21 cellular contexts compared by ENCODE assay signal in the genomic region with DNA sequence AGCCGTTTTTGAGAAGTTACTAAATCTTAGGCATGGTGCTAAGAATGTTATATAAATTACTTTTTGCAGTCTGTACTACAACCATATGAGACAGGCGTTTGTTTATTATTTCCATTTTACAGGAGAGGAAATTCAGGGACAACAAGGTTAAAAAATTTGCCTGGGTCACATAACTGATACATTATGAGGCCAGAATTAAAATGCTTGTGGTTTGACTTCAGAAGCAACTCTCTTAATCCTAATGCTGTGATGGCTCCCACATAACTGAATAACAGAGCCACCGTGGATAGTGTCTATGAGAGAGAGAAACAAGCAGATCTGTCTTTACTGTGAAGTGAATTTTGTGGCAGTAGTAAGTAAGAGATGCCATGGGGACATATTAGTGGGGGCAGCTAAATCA.
A peak's percentile ranks its signal among the peaks of the same experiment; 100 is the strongest.
DNase-seq lines count a peak whose midpoint lies in the region; ATAC-seq, FAIRE-seq and TF ChIP-seq lines count a peak whose summit lies in the region.
"Had no signal": no experiment of that assay in that cellular context is flagged by ENCODE, and none has a peak within 500 bp of the region (broad histone marks: within the 10 kb centered on the region; RNA-seq: fewer than 3 reads in every experiment).

No MANE protein-coding gene starts in this region.

- H2AFZ ChIP-seq in DND-41 (ENCODE audit: low read depth, low read length): peak overlapping the region; percentile 23; the same call in 1 of the 2 replicates
- no peak overlapping the region for H2AFZ ChIP-seq in IMR-90 (replicated peaks; ENCODE audit: low read length, poor library complexity)
- H2AFZ ChIP-seq in K562 (ENCODE audit: low read depth, low read length): peak overlapping the region; percentile 34; the same call in 1 of the 2 replicates
- peak overlapping the region; percentile 60 for H2AFZ ChIP-seq in osteoblast (ENCODE audit: low read length)

- CTCF ChIA-PET in IMR-90 (lab: Yijun Ruan, JAX): no interaction called here
- CTCF ChIA-PET in K562 (lab: Yijun Ruan, JAX; ENCODE audit: low intra/inter-chr PET ratio): no interaction called here

- no peak overlapping the region; the same call in 1 of the 2 replicates for H2BK120ac ChIP-seq in IMR-90 (ENCODE audit: low read depth, low read length)

- H3K4me3 ChIP-seq in DND-41 (ENCODE audit: low read depth in 1 of 2, low read length in 2 of 2): no peak overlapping the region
- H3K4me3 ChIP-seq in IMR-90 (ENCODE audit: insufficient read depth, low read depth, low read length): no peak overlapping the region
- H3K4me3 ChIP-seq in K562: no peak overlapping the region
- H3K4me3 ChIP-seq in osteoblast (ENCODE audit: insufficient read depth, low read length): no peak overlapping the region
- H3K4me3 ChIP-seq in SJCRH30: no peak overlapping the region
- H3K4me3 ChIP-seq: SK-N-MC had no signal

- H3K79me2 ChIP-seq in DND-41 (ENCODE audit: insufficient read depth, low read length): no peaks in the 10 kb centered on the region
- H3K79me2 ChIP-seq in K562 (ENCODE audit: control insufficient read depth, insufficient read depth, low read length): peaks cover 99% of the 10 kb centered on the region
- H3K79me2 ChIP-seq in osteoblast (ENCODE audit: insufficient read depth, low read length): no peaks in the 10 kb centered on the region

- no peaks in the 10 kb centered on the region for H3K9me1 ChIP-seq in IMR-90 (ENCODE audit: insufficient read depth, low read length)
- no peaks in the 10 kb centered on the region for H3K9me1 ChIP-seq in K562 (ENCODE audit: control insufficient read depth, insufficient read depth, low read length)

- no peak overlapping the region for H3K23ac ChIP-seq in IMR-90 (ENCODE audit: low read depth, low read length)

- peak overlapping the region; percentile 21; the same call in 1 of the 2 replicates for H2BK20ac ChIP-seq in IMR-90 (ENCODE audit: low read depth, low read length)

- peak overlapping the region; percentile 13; the same call in 1 of the 2 replicates for H4K91ac ChIP-seq in IMR-90 (ENCODE audit: insufficient read depth, low read depth, low read length)

- no peak overlapping the region for H2AK9ac ChIP-seq in IMR-90 (replicated peaks; ENCODE audit: low read depth, low read length, poor library complexity)

- no peaks in the 10 kb centered on the region for H3K79me1 ChIP-seq in IMR-90 (ENCODE audit: low read depth in 1 of 2, low read length in 2 of 2)

- H4K20me1 ChIP-seq in DND-41 (ENCODE audit: insufficient read depth, low read length) (no peaks in the 10 kb centered on the region), IMR-90 (ENCODE audit: insufficient read depth, low read length) (no peaks in the 10 kb centered on the region), K562 (replicated peaks; ENCODE audit: control insufficient read depth, insufficient read depth, low read length) (no peaks in the 10 kb centered on the region), osteoblast (ENCODE audit: insufficient read depth, low read length) (no peaks in the 10 kb centered on the region)

- H3K27me3 ChIP-seq in DND-41 (ENCODE audit: insufficient read depth, low read length, poor library complexity) (no peaks in the 10 kb centered on the region), IMR-90 (ENCODE audit: control insufficient read depth, insufficient read depth, low read length) (no peaks in the 10 kb centered on the region), K562 (ENCODE audit: control insufficient read depth in 2 of 2, insufficient read depth in 2 of 2, low read length in 2 of 2) (no peaks in the 10 kb centered on the region), osteoblast (ENCODE audit: insufficient read depth, low read length) (no peaks in the 10 kb centered on the region), SJCRH30 (no peaks in the 10 kb centered on the region)

- H3K9ac ChIP-seq in DND-41 (ENCODE audit: low read depth, low read length) (no peak overlapping the region), IMR-90 (ENCODE audit: low read depth, low read length) (no peak overlapping the region; the same call in 1 of the 2 replicates), K562 (ENCODE audit: insufficient read depth in 1 of 2, low read depth in 2 of 2, low read length in 2 of 2) (peak overlapping the region in 1 of 2 experiments; percentile 52; a peak in 2 of 4 replicates)

- H3K4ac ChIP-seq in IMR-90 (ENCODE audit: low read depth, low read length): peak overlapping the region; percentile 42; the same call in 1 of the 2 replicates

- peak overlapping the region; percentile 49 for H2BK5ac ChIP-seq in IMR-90 (ENCODE audit: low read depth, low read length, poor library complexity, severe bottlenecking)

- H3K18ac ChIP-seq in IMR-90 (ENCODE audit: low read depth, low read length): peak overlapping the region; percentile 37; the same call in 1 of the 2 replicates

- in situ Hi-C loops in IMR-90 (cut with MboI; ENCODE audit: low sequenced_read_pairs) (no loop called here), K562 (cut with MboI) (no loop called here)

- TF ChIP-seq CTCF in DND-41 (IDR thresholded peaks at IDR 0.05; ENCODE audit: borderline replicate concordance, extremely low read depth, low read length, poor library complexity, severe bottlenecking): no peak
- no peak for TF ChIP-seq CTCF in IMR-90 (conservative IDR thresholded peaks at IDR 0.05; ENCODE audit: low read depth, low read length)
- TF ChIP-seq CTCF in K562 (IDR thresholded peaks at IDR 0.05 in 2 of 3, conservative IDR thresholded peaks at IDR 0.05 in 1 of 3; ENCODE audit: insufficient read depth in 2 of 3, low read depth in 1 of 3, low read length in 3 of 3): no peak
- no peak for TF ChIP-seq CTCF in osteoblast (IDR thresholded peaks at IDR 0.05; ENCODE audit: extremely low read depth, low read depth, low read length)

- H3K27ac ChIP-seq in DND-41 (ENCODE audit: low read length) (no peak overlapping the region), IMR-90 (ENCODE audit: insufficient read depth, low read length) (no peak overlapping the region; the same call in 1 of the 2 replicates), K562 (ENCODE audit: extremely low read depth, low read depth, low read length) (peak overlapping the region; percentile 72), osteoblast (ENCODE audit: low read depth, low read length) (no peak overlapping the region), SJCRH30 (no peak overlapping the region)
- H3K27ac ChIP-seq: C4-2B, SK-N-MC had no signal

- H2BK15ac ChIP-seq in IMR-90 (ENCODE audit: low read depth, low read length): peak overlapping the region; percentile 59; the same call in 1 of the 3 replicates

- no peak overlapping the region for H3K56ac ChIP-seq in IMR-90 (ENCODE audit: extremely low read depth, insufficient read depth, low read length)

- DNase-seq in DND-41: no peak
- peak; percentile 17 for DNase-seq in IMR-90
- DNase-seq in K562 (ENCODE audit: extremely low read depth in 1 of 4, low spot score in 3 of 4): no peak
- no peak for DNase-seq in osteoblast (ENCODE audit: insufficient read length, low spot score, missing footprints)
- DNase-seq in SJCRH30: no peak
- DNase-seq: AML-193, Kasumi-1, NCI-H1092 treated with DMSO at 0.1 percent for 48 hours, NCI-H146, NCI-H2081, NCI-H2171 treated with DMSO at 0.1 percent for 48 hours, NCI-H510A, NCI-H748 treated with DMSO at 0.1 percent for 48 hours, Right ventricle myocardium superior had no signal

- WGBS in IMR-90 (ENCODE audit: extremely low coverage in 2 of 2, insufficient read length in 1 of 2), 2 experiments: no CpG with 5 or more reads among the region's 3 CpGs
- WGBS in K562 (ENCODE audit: insufficient coverage, low coverage, missing lambda C conversion rate): 20% methylated on average over 3 of the region's 3 CpGs

- H3K4me2 ChIP-seq in DND-41 (ENCODE audit: insufficient read depth, low read length): no peak overlapping the region
- H3K4me2 ChIP-seq in IMR-90 (ENCODE audit: low read depth, low read length): peak overlapping the region; percentile 0; the same call in 1 of the 2 replicates
- H3K4me2 ChIP-seq in K562 (ENCODE audit: insufficient read depth, low read length): peak overlapping the region; percentile 56
- H3K4me2 ChIP-seq in osteoblast (ENCODE audit: insufficient read depth, low read length): no peak overlapping the region

- dilution Hi-C loops in IMR-90 (cut with HindIII; ENCODE audit: low sequenced_read_pairs, unreplicated experiment): no loop called here

- H3K36me3 ChIP-seq in DND-41 (ENCODE audit: insufficient read depth, low read length) (no peaks in the 10 kb centered on the region), IMR-90 (ENCODE audit: control insufficient read depth, insufficient read depth, low read length) (no peaks in the 10 kb centered on the region), K562 (ENCODE audit: control insufficient read depth, insufficient read depth, low read length) (no peaks in the 10 kb centered on the region; the same call in 1 of the 3 replicates), osteoblast (ENCODE audit: insufficient read depth, low read length) (no peaks in the 10 kb centered on the region), SJCRH30 (no peaks in the 10 kb centered on the region)

- no peak for TF ChIP-seq RAD21 in IMR-90 (IDR thresholded peaks at IDR 0.05; ENCODE audit: low read length)
- no peak for TF ChIP-seq RAD21 in K562 (CRISPR knock-in tag; conservative IDR thresholded peaks at IDR 0.05 in 1 of 2, IDR thresholded peaks at IDR 0.05 in 1 of 2)

- H3K4me1 ChIP-seq in DND-41 (ENCODE audit: insufficient read depth, low read length): peaks cover 8% of the 10 kb centered on the region; the same call in 1 of the 2 replicates
- H3K4me1 ChIP-seq in IMR-90 (ENCODE audit: control insufficient read depth, insufficient read depth, low read length): peaks cover 3% of the 10 kb centered on the region; the same call in 1 of the 2 replicates
- peaks cover 3 to 43% of the 10 kb centered on the region in 2 experiments; a peak in 3 of 5 replicates for H3K4me1 ChIP-seq in K562 (replicated peaks in 1 of 2; ENCODE audit: control insufficient read depth in 2 of 2, insufficient read depth in 2 of 2, low read length in 2 of 2)
- peaks cover 6% of the 10 kb centered on the region for H3K4me1 ChIP-seq in osteoblast (ENCODE audit: insufficient read depth, low read length)
- H3K4me1 ChIP-seq in SJCRH30: no peaks in the 10 kb centered on the region

- TF ChIP-seq POLR2A in IMR-90 (IDR thresholded peaks at IDR 0.05; ENCODE audit: low read depth, low read length) (no peak), K562 (conservative IDR thresholded peaks at IDR 0.05) (no peak)

- H4K8ac ChIP-seq in IMR-90 (ENCODE audit: low read depth in 2 of 2, low read length in 2 of 2): 0 out of 4 replicates have a peak overlapping the region, but pooled peaks of 1 of the 2 experiments have one; percentile 30

- H3K9me3 ChIP-seq in DND-41 (ENCODE audit: insufficient read depth, low read length, severe bottlenecking) (no peaks in the 10 kb centered on the region), IMR-90 (ENCODE audit: control insufficient read depth, insufficient read depth, low read length) (no peaks in the 10 kb centered on the region), K562 (replicated peaks; ENCODE audit: control insufficient read depth, insufficient read depth, low read depth, low read length) (no peaks in the 10 kb centered on the region), osteoblast (ENCODE audit: low read depth, low read length) (no peaks in the 10 kb centered on the region), SJCRH30 (replicated peaks) (no peaks in the 10 kb centered on the region)

- 0 out of 2 replicates have a peak overlapping the region, but pooled peaks have one; percentile 10 for H2AK5ac ChIP-seq in IMR-90 (ENCODE audit: low read depth, low read length)

- no peak for ATAC-seq in DND-41 (ENCODE audit: insufficient read depth, low read depth)
- peak; percentile 69 for ATAC-seq in IMR-90 (ENCODE audit: low read depth)
- ATAC-seq in K562: peak; percentile 28
- ATAC-seq in HG03469 (IDR thresholded peaks at IDR 0.05; ENCODE audit: unreplicated experiment): no peak
- ATAC-seq in HG03175 (IDR thresholded peaks at IDR 0.05; ENCODE audit: unreplicated experiment): no peak

- intact Hi-C loops in IMR-90 (cut with micrococcal nuclease): no loop called here
- intact Hi-C loops in K562 (cut with micrococcal nuclease): no loop called here

- no peak for TF ChIP-seq EP300 in K562 (IDR thresholded peaks at IDR 0.05; ENCODE audit: low read length)

- no peak overlapping the region for H4K5ac ChIP-seq in IMR-90 (ENCODE audit: low read depth, low read length)

- FAIRE-seq in K562 (lab: Jason Lieb, UNC): no peak
- FAIRE-seq: GM12892, H1, HTR-8/SVneo had no signal

- H3K14ac ChIP-seq in IMR-90 (replicated peaks; ENCODE audit: low read depth, low read length): peak overlapping the region; percentile 70; the same call in 1 of the 2 replicates

- BruUV-seq in IMR-90 (replicated peaks; lab: Mats Ljungman, UMichigan): no TSS peak
- no TSS peak for BruUV-seq in K562 (replicated peaks; lab: Mats Ljungman, UMichigan)

- POLR2A ChIA-PET in IMR-90 (lab: Charles Lee; ENCODE audit: unreplicated experiment) (no interaction called here), K562 (lab: Yijun Ruan, JAX) (interaction anchor here (1.1 kb wide), 1 partner anchor 14 kb away, joined by 4 read pairs; no protein-coding TSS in a partner anchor)

Comparison
In these comparisons a context has a peak if more than half of its experiments do, and no peak if none do; other contexts are left out.
1. ATAC-seq: peak in IMR-90 (single experiment) and K562 (single experiment); none in DND-41 (single experiment), HG03469 (single experiment) and HG03175 (single experiment).
2. H3K4me2 ChIP-seq: peak in IMR-90 (single experiment) and K562 (single experiment); none in DND-41 (single experiment) and osteoblast (single experiment).